In the genomic region with DNA sequence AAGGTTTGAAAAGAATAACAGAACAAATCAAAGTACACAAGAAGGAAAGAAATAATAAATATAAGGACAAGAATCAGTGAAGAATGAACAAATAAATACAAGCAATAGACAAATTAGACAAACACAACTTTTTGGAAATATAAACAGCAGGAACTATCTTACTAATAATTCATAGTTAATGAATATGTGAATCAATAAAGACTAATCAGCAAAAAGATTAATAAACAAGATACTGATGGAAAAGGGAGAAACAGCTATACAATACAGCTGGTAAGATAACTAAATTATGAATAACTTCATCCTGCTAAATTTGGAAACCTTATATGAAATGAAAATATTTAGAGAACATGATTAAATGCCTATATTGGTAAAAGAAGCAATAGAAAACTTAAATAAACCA, we compare ENCODE assay signal across 23 cellular contexts.
A peak's percentile ranks its signal among the peaks of the same experiment; 100 is the strongest.
DNase-seq lines count a peak whose midpoint lies in the region; ATAC-seq and FAIRE-seq lines count a peak whose summit lies in the region.
"Had no signal": no experiment of that assay in that cellular context is flagged by ENCODE, and none has a peak within 500 bp of the region (broad histone marks: within the 10 kb centered on the region; RNA-seq: fewer than 3 reads in every experiment).

No MANE protein-coding gene starts in this region.

- DNase-seq in small intestine (no peak), trophoblast cell (no peak), ACHN (no peak)
- DNase-seq: 8988T; BE2C; C1 segment of cervical spinal cord; CD4-positive, alpha-beta memory T cell; CD4-positive, CD25-positive, alpha-beta regulatory T cell; CD8-positive, alpha-beta memory T cell; COR-L47; DMS 273 treated with DMSO at 0.1 percent for 48 hours; DMS153; DMS53; DMS79; DND-41; EL; GF-D8 had no signal

- no peak overlapping the region for H3K27ac ChIP-seq in small intestine (ENCODE audit: low read depth in 1 of 2, low read length in 1 of 2)
- no peak overlapping the region for H3K27ac ChIP-seq in trophoblast cell (ENCODE audit: low read depth, low read length)
- H3K27ac ChIP-seq: BLaER1 had no signal

- no peak overlapping the region for H3K14ac ChIP-seq in trophoblast cell (ENCODE audit: low read length)

- no peak overlapping the region for H4K8ac ChIP-seq in trophoblast cell (ENCODE audit: low read depth, low read length)

- no peaks in the 10 kb centered on the region for H3K9me3 ChIP-seq in small intestine (ENCODE audit: control insufficient read depth, low read depth)
- peaks cover 3% of the 10 kb centered on the region for H3K9me3 ChIP-seq in trophoblast cell (ENCODE audit: insufficient read depth, low read depth, low read length)
- H3K9me3 ChIP-seq: BE2C had no signal

- no peak overlapping the region for H3K4me2 ChIP-seq in trophoblast cell (ENCODE audit: low read length)
- H3K4me2 ChIP-seq: BLaER1 had no signal

- no peak overlapping the region for H2AFZ ChIP-seq in trophoblast cell (ENCODE audit: insufficient read depth, low read length, poor library complexity)

- peaks cover 2% of the 10 kb centered on the region for H3K79me1 ChIP-seq in trophoblast cell (ENCODE audit: low read length)

- no peaks in the 10 kb centered on the region for H3K79me2 ChIP-seq in trophoblast cell (ENCODE audit: control insufficient read depth, insufficient read depth, low read length, poor library complexity)

- H3K23ac ChIP-seq in trophoblast cell (ENCODE audit: low read length) = no peak overlapping the region

- H4K91ac ChIP-seq in trophoblast cell (ENCODE audit: low read depth, low read length) = no peak overlapping the region

- no peak overlapping the region for H3K18ac ChIP-seq in trophoblast cell (ENCODE audit: low read length)

- FAIRE-seq in G401.6 (lab: Jason Lieb, UNC) = peak; percentile 48
- peak; percentile 67 for FAIRE-seq in TTC549 (lab: Jason Lieb, UNC)
- FAIRE-seq in small intestine (lab: Jason Lieb, UNC) = peak; percentile 23
- FAIRE-seq: A204.1, GM12891 had no signal

- no peak overlapping the region for H2BK12ac ChIP-seq in trophoblast cell (ENCODE audit: low read length)

- H3K27me3 ChIP-seq in small intestine (ENCODE audit: control insufficient read depth in 2 of 2, insufficient read depth in 2 of 2, low read length in 2 of 2) (peaks cover 0 to 2% of the 10 kb centered on the region in 2 donors), trophoblast cell (ENCODE audit: insufficient read depth, low read length) (no peaks in the 10 kb centered on the region)
- H3K27me3 ChIP-seq: BE2C, BLaER1 had no signal

- in situ Hi-C loops in ACHN (cut with HindIII; ENCODE audit: low pct_ligation_motif_present, low pct_unique_long_range_greater_than_20kb, low sequenced_read_pairs) = no loop called here

- no peak overlapping the region for H2AK5ac ChIP-seq in trophoblast cell (ENCODE audit: low read length)

- H3K4me3 ChIP-seq in small intestine (ENCODE audit: low read depth in 1 of 2, low read length in 2 of 2) (no peak overlapping the region), trophoblast cell (ENCODE audit: low read depth, low read length) (no peak overlapping the region)
- H3K4me3 ChIP-seq: BLaER1 had no signal

- no peak overlapping the region for H2BK5ac ChIP-seq in trophoblast cell (ENCODE audit: low read depth, low read length, poor library complexity)

- no peaks in the 10 kb centered on the region for H3K4me1 ChIP-seq in small intestine (ENCODE audit: control insufficient read depth in 2 of 2, insufficient read depth in 1 of 2, low read depth in 1 of 2, low read length in 1 of 2)
- peaks cover 2 to 6% of the 10 kb centered on the region in 2 experiments for H3K4me1 ChIP-seq in trophoblast cell (ENCODE audit: control insufficient read depth in 1 of 2, insufficient read depth in 2 of 2, low read length in 2 of 2)
- H3K4me1 ChIP-seq: BE2C, BLaER1 had no signal

- no peak overlapping the region for H4K12ac ChIP-seq in trophoblast cell (ENCODE audit: low read depth, low read length)

- H3K9ac ChIP-seq in trophoblast cell (ENCODE audit: low read length) = no peak overlapping the region
- H3K9ac ChIP-seq: BLaER1 had no signal

- H3K4ac ChIP-seq in trophoblast cell (ENCODE audit: low read depth, low read length) = no peak overlapping the region

- H2BK120ac ChIP-seq in trophoblast cell (ENCODE audit: insufficient read depth, low read length, poor library complexity) = no peak overlapping the region

- no peak for ATAC-seq in GM18868 (IDR thresholded peaks at IDR 0.05; ENCODE audit: unreplicated experiment)

- H3K36me3 ChIP-seq in small intestine (ENCODE audit: control insufficient read depth in 2 of 2, insufficient read depth in 2 of 2, low read length in 2 of 2) (no peaks in the 10 kb centered on the region), trophoblast cell (ENCODE audit: control insufficient read depth in 1 of 2, insufficient read depth in 2 of 2, low read length in 2 of 2) (no peaks in the 10 kb centered on the region)
- H3K36me3 ChIP-seq: BE2C, BLaER1 had no signal
